In genomic region chr22:39316440-39317083, GRCh38 we compare ENCODE assay signal across 8 cellular contexts.
DNase-seq lines count a peak whose midpoint lies in the region; ATAC-seq and TF ChIP-seq lines count a peak whose summit lies in the region.

No MANE protein-coding gene starts in this region.

- DNase-seq in AG20443 (ENCODE audit: low spot score) (peak; percentile 77), HAP-1 (ENCODE audit: low spot score in 2 of 2) (peak; percentile 70 to 86), epithelial cell of prostate (ENCODE audit: low read depth, low spot score) (peak; percentile 65)
- DNase-seq in activated CD8-positive, alpha-beta memory T cell treated with anti-CD3 and anti-CD28 coated beads, Interleukin-2, amount 50 U/mL, for 48 hours = peak; percentile 89
- DNase-seq in stimulated activated CD8-positive, alpha-beta memory T cell treated with anti-CD3 and anti-CD28 coated beads, Interleukin-7, amount 100 ng/mL, for 1 hour (ENCODE audit: low read depth in 2 of 2) = peak; percentile 42 to 60

- H3K36me3 ChIP-seq in HAP-1 (replicated peaks) (peaks cover 78% of the 10 kb centered on the region), OCI-LY1 (ENCODE audit: insufficient read depth, low read length) (peaks cover 75% of the 10 kb centered on the region), muscle layer of duodenum (ENCODE audit: control insufficient read depth in 1 of 2, insufficient read depth in 2 of 2, low read length in 2 of 2) (peaks cover 58 to 65% of the 10 kb centered on the region in 2 donors)

- peaks cover 7% of the 10 kb centered on the region; the same call in 1 of the 2 replicates for H3K79me2 ChIP-seq in OCI-LY1 (ENCODE audit: insufficient read depth, low read length)

- no peak overlapping the region for H3K27ac ChIP-seq in OCI-LY1 (ENCODE audit: low read depth, low read length, poor library complexity, severe bottlenecking)
- peak overlapping the region; percentile 98 for H3K27ac ChIP-seq in epithelial cell of prostate
- peak overlapping the region; percentile 99 for H3K27ac ChIP-seq in muscle layer of duodenum (ENCODE audit: low read length)

- in situ Hi-C loops in HAP-1 (cut with MboI; ENCODE audit: low sequenced_read_pairs) = no loop called here

- H3K4me2 ChIP-seq in OCI-LY1 (ENCODE audit: low read length) = peak overlapping the region; percentile 90

- ATAC-seq in HG03175 (IDR thresholded peaks at IDR 0.05; ENCODE audit: unreplicated experiment) = no peak

- H3K9me3 ChIP-seq in HAP-1 (no peaks in the 10 kb centered on the region), OCI-LY1 (ENCODE audit: low read length) (no peaks in the 10 kb centered on the region), muscle layer of duodenum (ENCODE audit: control insufficient read depth in 1 of 2, low read length in 2 of 2) (no peaks in the 10 kb centered on the region)

- H3K27me3 ChIP-seq in HAP-1 (ENCODE audit: low read depth) (no peaks in the 10 kb centered on the region), OCI-LY1 (ENCODE audit: insufficient read depth, low read length) (no peaks in the 10 kb centered on the region), muscle layer of duodenum (ENCODE audit: low read depth, low read length) (no peaks in the 10 kb centered on the region)

- H3K9me2 ChIP-seq in OCI-LY1 (ENCODE audit: low read depth, low read length) = no peaks in the 10 kb centered on the region

- peak overlapping the region; percentile 91 for H3K4me3 ChIP-seq in HAP-1
- H3K4me3 ChIP-seq in OCI-LY1 (ENCODE audit: low read depth, low read length, poor library complexity, severe bottlenecking) = peak overlapping the region; percentile 83
- peak overlapping the region; percentile 85 to 98 for H3K4me3 ChIP-seq in muscle layer of duodenum (ENCODE audit: low read depth in 1 of 2, low read length in 2 of 2)

- H3K4me1 ChIP-seq in HAP-1 (peaks cover 12% of the 10 kb centered on the region), OCI-LY1 (ENCODE audit: insufficient read depth, low read length, severe bottlenecking) (peaks cover 26% of the 10 kb centered on the region), muscle layer of duodenum (ENCODE audit: control insufficient read depth in 1 of 2, insufficient read depth in 2 of 2, low read length in 2 of 2) (peaks cover 20 to 31% of the 10 kb centered on the region in 2 donors)

- no peaks in the 10 kb centered on the region for H4K20me1 ChIP-seq in OCI-LY1 (ENCODE audit: insufficient read depth, low read length)

- H3F3A ChIP-seq in OCI-LY1 (ENCODE audit: insufficient read depth, low read length) = 0 out of 2 replicates have a peak, but pooled peaks cover 5% of the 10 kb centered on the region

- no peak overlapping the region for H2AFZ ChIP-seq in OCI-LY1 (ENCODE audit: low read length)

- H3K9ac ChIP-seq in OCI-LY1 (ENCODE audit: low read length) = no peak overlapping the region

- peak; percentile 74 for TF ChIP-seq CTCF in OCI-LY1 (IDR thresholded peaks at IDR 0.05; ENCODE audit: low read length)
